ENCODE assay signal across 18 cellular contexts in the genomic region with DNA sequence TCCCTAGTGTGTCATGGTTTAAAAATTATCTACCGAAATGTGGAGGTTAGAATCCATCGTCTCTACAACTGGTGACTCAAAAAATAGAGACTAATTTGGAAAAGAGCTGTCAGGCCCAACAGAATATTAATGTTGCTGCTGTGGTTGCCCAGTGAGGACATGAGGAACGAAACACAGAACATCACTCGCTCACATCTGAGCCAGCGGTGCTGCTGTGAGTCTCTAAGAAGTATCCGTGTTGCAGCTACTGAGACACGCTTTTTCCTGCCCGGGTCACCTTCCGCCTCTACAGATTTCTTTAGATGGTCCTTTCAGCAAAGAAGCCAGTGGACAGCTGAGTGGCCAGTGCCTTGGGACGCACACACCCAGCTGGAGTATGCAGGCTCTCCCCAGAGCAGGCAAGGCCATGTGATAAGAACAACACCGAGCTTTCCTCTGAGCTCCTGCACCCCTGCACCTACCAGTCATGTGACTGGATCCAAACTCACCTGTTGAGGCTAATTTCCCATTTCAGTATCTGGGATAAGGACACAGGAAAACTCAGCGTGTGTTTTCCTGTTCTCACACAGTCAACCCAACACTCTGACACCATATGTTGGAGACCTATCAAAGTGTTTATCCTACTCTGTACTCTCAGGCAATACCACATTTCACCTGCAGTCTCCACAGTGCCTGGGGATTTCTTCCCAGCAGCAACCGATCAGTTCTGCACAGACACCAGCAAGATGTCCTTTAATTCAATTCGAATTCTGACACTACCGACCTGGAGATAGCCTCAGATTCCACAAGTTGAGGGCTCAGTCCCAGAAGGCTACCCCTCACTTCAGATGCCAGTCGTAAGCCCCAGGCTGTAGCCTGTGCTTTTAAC.
DNase-seq lines count a peak whose midpoint lies in the region; ATAC-seq, FAIRE-seq and TF ChIP-seq lines count a peak whose summit lies in the region.
"Had no signal": no experiment of that assay in that cellular context is flagged by ENCODE, and none has a peak within 500 bp of the region (broad histone marks: within the 10 kb centered on the region; RNA-seq: fewer than 3 reads in every experiment).

No MANE protein-coding gene starts in this region.

- H3K4me3 ChIP-seq in HCT116 (replicated peaks in 1 of 2; ENCODE audit: low read depth in 1 of 2, low read length in 2 of 2) (no peak overlapping the region), H1 (ENCODE audit: extremely low read depth in 1 of 4, insufficient read depth in 2 of 4, low read depth in 3 of 4, low read length in 4 of 4) (no peak overlapping the region)

- H3K36me3 Mint-ChIP-seq in progenitor cell of endocrine pancreas (ENCODE audit: insufficient read depth): no peaks in the 10 kb centered on the region
- H3K36me3 Mint-ChIP-seq in naive thymus-derived CD8-positive, alpha-beta T cell: no peaks in the 10 kb centered on the region
- H3K36me3 Mint-ChIP-seq: CD4-positive, alpha-beta memory T cell; T-cell had no signal

- H2BK120ac ChIP-seq in H1 (replicated peaks; ENCODE audit: low read depth, low read length): no peak overlapping the region

- intact Hi-C loops in HCT116 (cut with micrococcal nuclease): no loop called here

- no peak overlapping the region for H4K91ac ChIP-seq in H1 (replicated peaks; ENCODE audit: insufficient read length, low read length)

- peak overlapping the region; percentile 25 for H3K4ac ChIP-seq in H1 (replicated peaks; ENCODE audit: insufficient read length, low read depth, low read length)

- H2AK5ac ChIP-seq in H1 (ENCODE audit: low read depth, low read length): peak overlapping the region; percentile 65; the same call in 1 of the 2 replicates

- no peak overlapping the region for H4K8ac ChIP-seq in H1 (ENCODE audit: extremely low read depth, insufficient read depth, low read length)

- no peak overlapping the region for H3K14ac ChIP-seq in H1 (ENCODE audit: insufficient read length)

- POLR2A ChIA-PET in HCT116 (lab: Charles Lee) (no interaction called here), H1 (lab: Charles Lee; ENCODE audit: partially characterized antibody) (interaction anchor here (1.2 kb wide), 1 partner anchor 16 kb away, joined by 3 read pairs; no protein-coding TSS in a partner anchor)
- POLR2A ChIA-PET in naive thymus-derived CD8-positive, alpha-beta T cell (lab: Charles Lee): no interaction called here

- DNase-seq in HCT116 (ENCODE audit: low read depth, low spot score) (no peak), H1 (ENCODE audit: low read depth in 1 of 2, low spot score in 2 of 2) (no peak), progenitor cell of endocrine pancreas (ENCODE audit: low spot score, unreplicated experiment) (no peak), NCI-H1417 (lab: John Stamatoyannopoulos, UW) (no peak)
- DNase-seq in naive thymus-derived CD8-positive, alpha-beta T cell: no peak
- DNase-seq: CD4-positive, alpha-beta memory T cell; IMR-90; MV-4-11; NCI-H1436 treated with DMSO at 0.1 percent for 48 hours; NCI-H2081 treated with DMSO at 0.1 percent for 48 hours; NCI-H446 treated with DMSO at 0.1 percent for 48 hours; NCI-H748 treated with DMSO at 0.1 percent for 48 hours; PC-3; T-cell had no signal

- H3K9me3 ChIP-seq in HCT116 (ENCODE audit: control insufficient read depth in 1 of 2, insufficient read depth in 1 of 2, low read depth in 1 of 2, low read length in 2 of 2) (no peaks in the 10 kb centered on the region), H1 (ENCODE audit: insufficient read depth in 2 of 2, low read depth in 1 of 2, low read length in 1 of 2) (0 out of 4 replicates have a peak, but pooled peaks cover 0 to 2% of the 10 kb centered on the region in 2 experiments)

- H3K9me3 Mint-ChIP-seq in progenitor cell of endocrine pancreas (ENCODE audit: low read depth): no peaks in the 10 kb centered on the region
- no peaks in the 10 kb centered on the region for H3K9me3 Mint-ChIP-seq in naive thymus-derived CD8-positive, alpha-beta T cell
- H3K9me3 Mint-ChIP-seq: CD4-positive, alpha-beta memory T cell; T-cell had no signal

- H3K79me1 ChIP-seq in H1 (ENCODE audit: low read depth, low read length): no peaks in the 10 kb centered on the region

- H4K20me1 ChIP-seq in HCT116 (ENCODE audit: insufficient read depth) (no peaks in the 10 kb centered on the region), H1 (replicated peaks in 1 of 2; ENCODE audit: control insufficient read depth in 1 of 2, insufficient read depth in 2 of 2, low read length in 2 of 2) (no peaks in the 10 kb centered on the region)

- BruUV-seq in HCT116 (replicated peaks; lab: Mats Ljungman, UMichigan): no TSS peak

- H3K9me2 ChIP-seq in HCT116 (ENCODE audit: insufficient read depth): no peaks in the 10 kb centered on the region

- TF ChIP-seq RAD21 in HCT116 (IDR thresholded peaks at IDR 0.05; ENCODE audit: low read depth): no peak
- TF ChIP-seq RAD21 in H1 (IDR thresholded peaks at IDR 0.05 in 1 of 2, conservative IDR thresholded peaks at IDR 0.05 in 1 of 2; ENCODE audit: low read depth in 2 of 2, low read length in 2 of 2): no peak; a peak in 1 of 4 replicates

- H3K27ac Mint-ChIP-seq in progenitor cell of endocrine pancreas: no peak overlapping the region
- peak overlapping the region in 2 of 10 donors; percentile 18 to 30 for H3K27ac Mint-ChIP-seq in naive thymus-derived CD8-positive, alpha-beta T cell
- H3K27ac Mint-ChIP-seq: B cell; CD4-positive, alpha-beta memory T cell; T-cell had no signal

- no peak overlapping the region for H3K18ac ChIP-seq in H1 (ENCODE audit: extremely low read depth, low read length)

- no peak overlapping the region for H3K56ac ChIP-seq in H1 (replicated peaks; ENCODE audit: insufficient read length, low read depth, low read length)

- no peak overlapping the region for H4K5ac ChIP-seq in H1 (ENCODE audit: insufficient read length, low read depth, low read length)

- H2BK15ac ChIP-seq in H1 (ENCODE audit: low read length): no peak overlapping the region

- H3K4me1 Mint-ChIP-seq in progenitor cell of endocrine pancreas (ENCODE audit: low read depth): peaks cover 5% of the 10 kb centered on the region
- H3K4me1 Mint-ChIP-seq in naive thymus-derived CD8-positive, alpha-beta T cell: peaks cover 7 to 11% (median 10%) of the 10 kb centered on the region in 4 donors
- H3K4me1 Mint-ChIP-seq: CD4-positive, alpha-beta memory T cell had no signal

- H3K4me2 ChIP-seq in HCT116 (ENCODE audit: low read length) (no peak overlapping the region), H1 (ENCODE audit: insufficient read depth in 1 of 2, low read depth in 2 of 2, low read length in 2 of 2) (no peak overlapping the region)

- peak; percentile 86 for FAIRE-seq in G401.6 (lab: Jason Lieb, UNC)
- FAIRE-seq in H1 (lab: Jason Lieb, UNC): no peak
- FAIRE-seq: D721Med had no signal

- H3K4me1 ChIP-seq in HCT116 (ENCODE audit: control insufficient read depth in 1 of 2, insufficient read depth in 2 of 2, low read length in 2 of 2) (peaks cover 0 to 4% of the 10 kb centered on the region in 2 experiments; a peak in 1 of 4 replicates), H1 (replicated peaks in 1 of 4; ENCODE audit: control insufficient read depth in 3 of 4, insufficient read depth in 4 of 4, low read length in 3 of 4) (peaks cover 0 to 22% (median 8%) of the 10 kb centered on the region in 4 experiments; a peak in 6 of 7 replicates)

- TF ChIP-seq CTCF in HCT116 (IDR thresholded peaks at IDR 0.05 in 2 of 3, conservative IDR thresholded peaks at IDR 0.05 in 1 of 3; ENCODE audit: borderline replicate concordance in 1 of 3, insufficient read depth in 1 of 3, low read depth in 2 of 3, low read length in 2 of 3) (peak in 1 of 3 experiments; percentile 26; a peak in 2 of 6 replicates), H1 (IDR thresholded peaks at IDR 0.05; ENCODE audit: control extremely low read depth in 1 of 3, insufficient read depth in 1 of 3, low read depth in 1 of 3, low read length in 3 of 3) (peak; percentile 4 to 30 (median 10); a peak in 3 of 4 replicates), progenitor cell of endocrine pancreas (IDR thresholded peaks at IDR 0.05; ENCODE audit: unreplicated experiment) (peak; percentile 40)

- no peaks in the 10 kb centered on the region for H3K36me3 ChIP-seq in HCT116 (ENCODE audit: control insufficient read depth in 1 of 2, insufficient read depth in 2 of 2, low read length in 2 of 2)
- H3K36me3 ChIP-seq in H1 (ENCODE audit: control insufficient read depth in 2 of 4, insufficient read depth in 4 of 4, low read length in 3 of 4): no peaks in the 10 kb centered on the region

- H3K23ac ChIP-seq in H1 (ENCODE audit: insufficient read length): no peak overlapping the region

- H3K4me3 Mint-ChIP-seq in progenitor cell of endocrine pancreas (ENCODE audit: low read depth): no peak overlapping the region
- H3K4me3 Mint-ChIP-seq in naive thymus-derived CD8-positive, alpha-beta T cell: no peak overlapping the region
- H3K4me3 Mint-ChIP-seq: B cell; CD4-positive, alpha-beta memory T cell; T-cell had no signal

- H3K27me3 ChIP-seq in HCT116 (ENCODE audit: insufficient read depth, low read length) (no peaks in the 10 kb centered on the region), H1 (replicated peaks in 1 of 4; ENCODE audit: control insufficient read depth in 3 of 4, extremely low read depth in 1 of 4, insufficient read depth in 3 of 4, low read length in 3 of 4) (no peaks in the 10 kb centered on the region)

- no peak overlapping the region for H2AFZ ChIP-seq in HCT116 (ENCODE audit: low read depth, low read length, poor library complexity, severe bottlenecking)
- H2AFZ ChIP-seq in H1 (ENCODE audit: low read length): no peak overlapping the region

- no peak overlapping the region for H2BK20ac ChIP-seq in H1 (ENCODE audit: low read length)

- 94% methylated on average over 16 of the region's 16 CpGs; no CpG with 5 or more reads in 1 of the 2 experiments for WGBS in H1 (ENCODE audit: extremely low coverage in 1 of 2, insufficient coverage in 1 of 2, insufficient read length in 1 of 2, insufficient replicate concordance in 2 of 2, low coverage in 1 of 2, low lambda C conversion rate in 2 of 2, missing lambda C conversion rate in 1 of 2), 2 experiments

- H2BK12ac ChIP-seq in H1 (ENCODE audit: low read depth, low read length): no peak overlapping the region; the same call in 1 of the 2 replicates

- no peak overlapping the region for H2BK5ac ChIP-seq in H1 (ENCODE audit: low read depth, low read length)

- CTCF ChIA-PET in HCT116 (lab: Charles Lee): interaction anchor here (1.3 kb wide), 1 partner anchor 29 kb away, joined by 4 read pairs; no protein-coding TSS in a partner anchor
- CTCF ChIA-PET in H1 (lab: Charles Lee; ENCODE audit: partially characterized antibody): interaction anchor here (0.8 to 4.0 kb wide), 12 partner anchors 16 to 215 kb away, joined by 3 to 33 read pairs (median 4); no protein-coding TSS in a partner anchor

- RAD21 ChIA-PET in HCT116 (lab: Charles Lee; ENCODE audit: low non-redundant PET in 1 of 2, low total read pairs in 2 of 2, uncharacterized antibody in 2 of 2, unreplicated experiment in 2 of 2): no interaction called here

- ATAC-seq in HCT116: peak; percentile 64
- ATAC-seq in GM18498 (IDR thresholded peaks at IDR 0.05; ENCODE audit: unreplicated experiment): no peak
- no peak for ATAC-seq in naive thymus-derived CD8-positive, alpha-beta T cell
- ATAC-seq: PC-3, T-cell had no signal

- TF ChIP-seq POLR2A in HCT116 (IDR thresholded peaks at IDR 0.05; ENCODE audit: borderline replicate concordance, extremely low read depth, insufficient read depth, insufficient read length) (no peak), H1 (IDR thresholded peaks at IDR 0.05; ENCODE audit: control extremely low read depth in 1 of 2, low read depth in 2 of 2, low read length in 2 of 2) (no peak)

- H3K79me2 ChIP-seq in HCT116 (ENCODE audit: insufficient read depth, low read length): no peaks in the 10 kb centered on the region
- H3K79me2 ChIP-seq in H1 (ENCODE audit: control insufficient read depth in 1 of 2, insufficient read depth in 2 of 2, low read length in 2 of 2): no peaks in the 10 kb centered on the region

- TF ChIP-seq EP300 in H1 (IDR thresholded peaks at IDR 0.05; ENCODE audit: borderline replicate concordance in 1 of 2, low read depth in 2 of 2, low read length in 2 of 2): no peak

- H3K27me3 Mint-ChIP-seq in progenitor cell of endocrine pancreas: peaks cover 55% of the 10 kb centered on the region
- H3K27me3 Mint-ChIP-seq in naive thymus-derived CD8-positive, alpha-beta T cell: peaks cover 3 to 11% (median 5%) of the 10 kb centered on the region in 5 donors

- H3K27ac ChIP-seq in HCT116 (ENCODE audit: low read depth, low read length) (no peak overlapping the region), H1 (ENCODE audit: low read depth, low read length) (no peak overlapping the region)

- H3K9ac ChIP-seq in HCT116 (ENCODE audit: low read length) (no peak overlapping the region), H1 (replicated peaks in 1 of 4; ENCODE audit: extremely low read depth in 1 of 4, low read depth in 3 of 4, low read length in 3 of 4) (no peak overlapping the region)

- no peaks in the 10 kb centered on the region for H3K23me2 ChIP-seq in H1 (ENCODE audit: low read depth, low read length)
